In genomic region chr5:122376305-122376704, GRCh38 we compare ENCODE assay signal across 15 cellular contexts.
DNase-seq lines count a peak whose midpoint lies in the region; ATAC-seq and TF ChIP-seq lines count a peak whose summit lies in the region.
"Had no signal": no experiment of that assay in that cellular context is flagged by ENCODE, and none has a peak within 500 bp of the region (broad histone marks: within the 10 kb centered on the region; RNA-seq: fewer than 3 reads in every experiment).

No MANE protein-coding gene starts in this region.

- H3K4me3 ChIP-seq in left ventricle myocardium inferior (no peak overlapping the region), heart left ventricle (no peak overlapping the region), aorta (ENCODE audit: low read length in 2 of 2) (no peak overlapping the region)
- H3K4me3 ChIP-seq: GM23248 had no signal

- no peak for TF ChIP-seq POLR2A in heart left ventricle (IDR thresholded peaks at IDR 0.05)

- no peak overlapping the region for H3K27ac Mint-ChIP-seq in MCF 10A (ENCODE audit: low read depth, unreplicated experiment)
- H3K27ac Mint-ChIP-seq: CD4-positive, alpha-beta memory T cell had no signal

- ATAC-seq in heart left ventricle (no peak), left ventricle myocardium superior (peak; percentile 56), aorta (ENCODE audit: low FRiP score) (peak; percentile 46), GM21423 (IDR thresholded peaks at IDR 0.05; ENCODE audit: unreplicated experiment) (no peak)

- no peaks in the 10 kb centered on the region for H3K36me3 ChIP-seq in left ventricle myocardium inferior
- H3K36me3 ChIP-seq in heart left ventricle = no peaks in the 10 kb centered on the region
- no peaks in the 10 kb centered on the region for H3K36me3 ChIP-seq in aorta (ENCODE audit: control insufficient read depth in 1 of 2, insufficient read depth in 2 of 2, low read length in 1 of 2)

- no peaks in the 10 kb centered on the region for H3K9me3 ChIP-seq in left ventricle myocardium inferior (replicated peaks)
- no peaks in the 10 kb centered on the region for H3K9me3 ChIP-seq in heart left ventricle
- no peaks in the 10 kb centered on the region for H3K9me3 ChIP-seq in aorta (ENCODE audit: control insufficient read depth, low read length)

- intact Hi-C loops in left ventricle myocardium inferior (cut with micrococcal nuclease) = no loop called here
- intact Hi-C loops in heart left ventricle (cut with DNase I) = no loop called here
- intact Hi-C loops in left ventricle myocardium superior (cut with micrococcal nuclease) = no loop called here
- intact Hi-C loops in aorta (cut with DNase I) = no loop called here
- intact Hi-C loops in MCF 10A (cut with micrococcal nuclease) = no loop called here

- POLR2A ChIA-PET in MCF 10A (lab: Yijun Ruan, JAX) = interaction anchor here (0.9 kb wide), 1 partner anchor 10 kb away, joined by 4 read pairs; no protein-coding TSS in a partner anchor

- H3K27ac ChIP-seq in left ventricle myocardium inferior (replicated peaks) = peak overlapping the region; percentile 63
- H3K27ac ChIP-seq in heart left ventricle = peak overlapping the region in 2 of 12 donors; percentile 30 to 50
- no peak overlapping the region for H3K27ac ChIP-seq in aorta (ENCODE audit: low read depth in 1 of 2, low read length in 2 of 2)
- H3K27ac ChIP-seq: GM23248 had no signal

- BruUV-seq in MCF 10A (replicated peaks; lab: Mats Ljungman, UMichigan) = no TSS peak

- H3K36me3 Mint-ChIP-seq in MCF 10A (ENCODE audit: insufficient read depth, unreplicated experiment) = no peaks in the 10 kb centered on the region
- H3K36me3 Mint-ChIP-seq: CD4-positive, alpha-beta memory T cell had no signal

- H3K27me3 Mint-ChIP-seq in MCF 10A (ENCODE audit: insufficient read depth, unreplicated experiment) = no peaks in the 10 kb centered on the region
- H3K27me3 Mint-ChIP-seq: CD4-positive, alpha-beta memory T cell had no signal

- H3K9me3 Mint-ChIP-seq in MCF 10A (ENCODE audit: unreplicated experiment) = no peaks in the 10 kb centered on the region

- H3K27me3 ChIP-seq in left ventricle myocardium inferior (ENCODE audit: low read depth) = peaks cover 5% of the 10 kb centered on the region
- H3K27me3 ChIP-seq in heart left ventricle = no peaks in the 10 kb centered on the region
- no peaks in the 10 kb centered on the region for H3K27me3 ChIP-seq in aorta (ENCODE audit: control insufficient read depth in 1 of 2, insufficient read depth in 2 of 2, low read length in 1 of 2)

- H3K4me1 ChIP-seq in left ventricle myocardium inferior = no peaks in the 10 kb centered on the region
- H3K4me1 ChIP-seq in heart left ventricle = peaks cover 0 to 8% (median 0%) of the 10 kb centered on the region in 12 donors
- peaks cover 1 to 5% of the 10 kb centered on the region in 2 donors for H3K4me1 ChIP-seq in aorta (ENCODE audit: control insufficient read depth in 1 of 2, insufficient read depth in 2 of 2, low read length in 2 of 2)

- CTCF ChIA-PET in MCF 10A (lab: Yijun Ruan, JAX) = interaction anchor here (1.2 kb wide), 1 partner anchor 181 kb away, joined by 3 read pairs; no protein-coding TSS in a partner anchor

- DNase-seq in left ventricle myocardium inferior (no peak), heart left ventricle (no peak), left ventricle myocardium superior (no peak), aorta (no peak), MCF 10A (ENCODE audit: unreplicated experiment) (no peak)
- DNase-seq: C1 segment of cervical spinal cord; Calu3; CD4-positive, alpha-beta memory T cell; COR-L47; DMS53; DMS79 treated with DMSO at 0.1 percent for 48 hours; H7; HCEC 1CT had no signal

- no peak overlapping the region for H3K4me3 Mint-ChIP-seq in MCF 10A (ENCODE audit: unreplicated experiment)
- H3K4me3 Mint-ChIP-seq: CD4-positive, alpha-beta memory T cell had no signal

- no peak for TF ChIP-seq CTCF in left ventricle myocardium inferior (IDR thresholded peaks at IDR 0.05; ENCODE audit: borderline replicate concordance)
- no peak for TF ChIP-seq CTCF in heart left ventricle (IDR thresholded peaks at IDR 0.05)
- no peak for TF ChIP-seq CTCF in MCF 10A (IDR thresholded peaks at IDR 0.05; ENCODE audit: unreplicated experiment)

- H3K4me1 Mint-ChIP-seq in MCF 10A (ENCODE audit: insufficient read depth, unreplicated experiment) = peaks cover 15% of the 10 kb centered on the region
- H3K4me1 Mint-ChIP-seq: CD4-positive, alpha-beta memory T cell had no signal

Comparison
In these comparisons a context has a peak if more than half of its experiments do, and no peak if none do; other contexts are left out.
1. ATAC-seq: peak in left ventricle myocardium superior (single experiment) and aorta (single experiment); none in heart left ventricle (0 of 4) and GM21423 (single experiment).